In genomic region chr1:40948741-40949528, GRCh38 we compare ENCODE assay signal across 8 cellular contexts. TPM values are rescaled to one million over a fixed set of nuclear protein-coding genes. Genes with fewer than 3 reads are reported as not detected.
DNase-seq lines count a peak whose midpoint lies in the region; ATAC-seq, FAIRE-seq and TF ChIP-seq lines count a peak whose summit lies in the region.

No MANE protein-coding gene starts in this region.

- peak overlapping the region; percentile 28 to 71 (median 61) for H3K27ac ChIP-seq in pancreas

- H3K36me3 ChIP-seq in pancreas = no peaks in the 10 kb centered on the region

- peak; percentile 68 to 79 (median 72) for TF ChIP-seq CTCF in pancreas (IDR thresholded peaks at IDR 0.05)

- intact Hi-C loops in pancreas (cut with DNase I) = no loop called here

- DNase-seq in CD1c-positive myeloid dendritic cell (ENCODE audit: extremely low spot score) = peak; percentile 74
- DNase-seq in HPDE6-E6E7 (ENCODE audit: extremely low spot score) = peak; percentile 73
- peak; percentile 90 for DNase-seq in OCI-M1 (lab: John Stamatoyannopoulos, UW)
- DNase-seq in activated T-cell treated with anti-CD3 and anti-CD28 coated beads for 4 hours = peak; percentile 51
- DNase-seq in fibroblast of peridontal ligament (ENCODE audit: extremely low read depth) = peak; percentile 82
- DNase-seq in pancreas = peak in 5 of 6 donors; percentile 54 to 78 (median 68)
- peak; percentile 71 for DNase-seq in urothelium cell line (ENCODE audit: low spot score)

- no peaks in the 10 kb centered on the region for H3K27me3 ChIP-seq in pancreas

- no peak for FAIRE-seq in pancreas (lab: Jason Lieb, UNC)
- peak; percentile 69 for FAIRE-seq in urothelium cell line (lab: Jason Lieb, UNC)

- ATAC-seq in pancreas (peak; percentile 35 to 71 (median 47)), HG02884 (IDR thresholded peaks at IDR 0.05; ENCODE audit: unreplicated experiment) (no peak)

- no peaks in the 10 kb centered on the region for H3K9me3 ChIP-seq in pancreas

- WGBS in pancreas, 2 donors = 26 to 39% methylated on average over 10 of the region's 10 CpGs

- H3K4me1 ChIP-seq in pancreas = peaks cover 6 to 28% (median 25%) of the 10 kb centered on the region in 3 donors

- no peak overlapping the region for H3K4me3 ChIP-seq in pancreas

RNA-seq across cellular contexts. Expression of gene CTPS1, which starts 30.6 kb away (rescaled TPM):
- total RNA-seq in pancreas = 1 to 10 TPM; 4.1 to 8.7 (median 7.6) TPM
- polyA plus RNA-seq in pancreas = 1 to 10 TPM; 5.9 to 7.1 TPM
